In the genomic region with DNA sequence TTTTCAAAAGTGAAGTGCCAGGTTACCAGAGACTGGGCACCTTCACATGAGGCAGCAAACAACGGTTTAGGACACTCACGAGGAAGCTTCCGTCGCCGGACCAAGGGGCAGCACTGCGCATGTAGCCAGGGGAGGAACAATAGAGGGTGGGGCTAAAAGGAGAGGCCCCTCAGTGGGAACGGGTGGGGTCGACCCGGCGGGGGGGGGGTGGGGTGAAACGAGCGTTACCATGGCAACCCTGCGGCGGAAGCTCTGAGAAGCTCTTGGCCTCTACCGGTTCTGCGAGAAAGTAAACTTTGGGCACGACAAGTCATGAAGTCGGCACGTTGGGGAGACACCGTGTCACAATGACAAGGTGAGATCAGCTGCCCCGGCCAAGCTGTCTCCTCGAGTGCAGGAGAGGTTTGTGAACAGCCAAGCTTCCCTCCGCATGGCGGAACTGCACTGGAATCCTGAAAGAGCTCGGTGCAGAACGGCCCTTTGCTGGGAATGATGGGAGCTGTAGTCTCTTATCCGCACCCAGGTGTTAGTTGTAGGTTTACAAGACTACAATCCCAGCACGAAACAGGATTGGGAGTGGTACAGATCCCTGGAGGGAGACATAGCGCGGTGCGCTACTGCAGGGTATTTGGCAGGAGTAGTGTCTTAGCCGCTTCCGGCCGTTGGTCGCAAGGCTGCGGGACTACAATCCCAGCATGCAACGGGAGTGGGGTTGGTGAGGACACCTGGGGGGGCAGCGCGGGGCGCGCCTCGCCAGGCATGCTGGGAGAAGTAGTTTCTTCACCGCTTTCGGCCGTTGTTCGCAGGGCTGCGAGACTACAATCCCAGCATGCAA, we compare ENCODE assay signal across 8 cellular contexts.
A peak's percentile ranks its signal among the peaks of the same experiment; 100 is the strongest.
DNase-seq lines count a peak whose midpoint lies in the region; ATAC-seq, FAIRE-seq and TF ChIP-seq lines count a peak whose summit lies in the region.

No MANE protein-coding gene starts in this region.

- H3K9me3 ChIP-seq in ascending aorta (peaks cover 0 to 6% of the 10 kb centered on the region in 2 donors), right lobe of liver (no peaks in the 10 kb centered on the region)

- peak overlapping the region; percentile 90 for H3K4me3 Mint-ChIP-seq in T-helper 2 cell treated with Interferon-gamma antibody and Interleukin-4, amounts not matched to agents 5 μg/mL and 100 μg/mL, for 36 hours
- no peak overlapping the region for H3K4me3 Mint-ChIP-seq in WTC11

- peaks cover 68% of the 10 kb centered on the region for H3K9me3 Mint-ChIP-seq in T-helper 2 cell treated with Interferon-gamma antibody and Interleukin-4, amounts not matched to agents 5 μg/mL and 100 μg/mL, for 36 hours
- H3K9me3 Mint-ChIP-seq in WTC11, result peaks cover 72% of the 10 kb centered on the region

- intact Hi-C loops in ascending aorta (cut with DNase I), result no loop called here
- intact Hi-C loops in right lobe of liver (cut with DNase I), result no loop called here

- ATAC-seq in HG03135 (IDR thresholded peaks at IDR 0.05; ENCODE audit: unreplicated experiment) (peak; percentile 73), right lobe of liver (peak; percentile 98 to 99 (median 98)), WTC11 (no peak), GM19395 (IDR thresholded peaks at IDR 0.05; ENCODE audit: unreplicated experiment) (no peak)

- FAIRE-seq in A204.1 (lab: Jason Lieb, UNC), result peak; percentile 97

- TF ChIP-seq CTCF in ascending aorta (IDR thresholded peaks at IDR 0.05) (no peak), right lobe of liver (IDR thresholded peaks at IDR 0.05) (no peak), WTC11 (IDR thresholded peaks at IDR 0.05) (no peak)

- H3K36me3 Mint-ChIP-seq in T-helper 2 cell treated with Interferon-gamma antibody and Interleukin-4, amounts not matched to agents 5 μg/mL and 100 μg/mL, for 36 hours (ENCODE audit: low read depth), result no peaks in the 10 kb centered on the region
- H3K36me3 Mint-ChIP-seq in WTC11, result peaks cover 66% of the 10 kb centered on the region

- no peaks in the 10 kb centered on the region for H3K36me3 ChIP-seq in ascending aorta
- no peaks in the 10 kb centered on the region for H3K36me3 ChIP-seq in right lobe of liver

- H3K4me1 Mint-ChIP-seq in T-helper 2 cell treated with Interferon-gamma antibody and Interleukin-4, amounts not matched to agents 5 μg/mL and 100 μg/mL, for 36 hours (ENCODE audit: low read depth), result peaks cover 2% of the 10 kb centered on the region
- H3K4me1 Mint-ChIP-seq in WTC11, result no peaks in the 10 kb centered on the region

- CTCF ChIA-PET in WTC11 (lab: Charles Lee), result no interaction called here

- no peaks in the 10 kb centered on the region for H3K27me3 Mint-ChIP-seq in T-helper 2 cell treated with Interferon-gamma antibody and Interleukin-4, amounts not matched to agents 5 μg/mL and 100 μg/mL, for 36 hours (ENCODE audit: low read depth)
- peaks cover 22% of the 10 kb centered on the region for H3K27me3 Mint-ChIP-seq in WTC11 (ENCODE audit: low read depth)

- H3K4me1 ChIP-seq in ascending aorta, result no peaks in the 10 kb centered on the region
- peaks cover 0 to 10% (median 0%) of the 10 kb centered on the region in 4 donors for H3K4me1 ChIP-seq in right lobe of liver

- H3K27ac ChIP-seq in ascending aorta (peak overlapping the region; percentile 40 to 84), right lobe of liver (peak overlapping the region; percentile 79 to 82 (median 80))

- POLR2A ChIA-PET in WTC11 (lab: Charles Lee), result no interaction called here

- H3K27ac Mint-ChIP-seq in T-helper 2 cell treated with Interferon-gamma antibody and Interleukin-4, amounts not matched to agents 5 μg/mL and 100 μg/mL, for 36 hours, result peak overlapping the region; percentile 83
- H3K27ac Mint-ChIP-seq in WTC11, result no peak overlapping the region

- no peaks in the 10 kb centered on the region for H3K27me3 ChIP-seq in ascending aorta
- no peaks in the 10 kb centered on the region for H3K27me3 ChIP-seq in right lobe of liver

- WGBS in right lobe of liver (ENCODE audit: insufficient coverage, low coverage, low lambda C conversion rate, missing lambda C conversion rate), result 12% methylated on average over 19 of the region's 47 CpGs

- peak; percentile 73 for DNase-seq in T-helper 2 cell treated with Interferon-gamma antibody and Interleukin-4, amounts not matched to agents 5 μg/mL and 100 μg/mL, for 36 hours (ENCODE audit: low spot score)
- DNase-seq in ascending aorta (ENCODE audit: low spot score in 2 of 2) (peak; percentile 77 to 78), right lobe of liver (peak; percentile 92 to 97 (median 96)), WTC11 (ENCODE audit: low spot score) (no peak)
- peak; percentile 76 for DNase-seq in stimulated activated CD8-positive, alpha-beta memory T cell treated with anti-CD3 and anti-CD28 coated beads, Interleukin-12 subunit alpha, Interleukin-12 subunit beta, amount 100 ng/mL, for 24 hours (ENCODE audit: extremely low read depth)

- no peak for TF ChIP-seq POLR2A in right lobe of liver (IDR thresholded peaks at IDR 0.05)

- H3K4me3 ChIP-seq in ascending aorta, result peak overlapping the region; percentile 36 to 70
- H3K4me3 ChIP-seq in right lobe of liver, result peak overlapping the region; percentile 44 to 84 (median 81)

TF ChIP-seq in WTC11, 78 proteins besides CTCF, POLR2A, EP300 and RAD21:
- TF ChIP-seq, protein P1, sequence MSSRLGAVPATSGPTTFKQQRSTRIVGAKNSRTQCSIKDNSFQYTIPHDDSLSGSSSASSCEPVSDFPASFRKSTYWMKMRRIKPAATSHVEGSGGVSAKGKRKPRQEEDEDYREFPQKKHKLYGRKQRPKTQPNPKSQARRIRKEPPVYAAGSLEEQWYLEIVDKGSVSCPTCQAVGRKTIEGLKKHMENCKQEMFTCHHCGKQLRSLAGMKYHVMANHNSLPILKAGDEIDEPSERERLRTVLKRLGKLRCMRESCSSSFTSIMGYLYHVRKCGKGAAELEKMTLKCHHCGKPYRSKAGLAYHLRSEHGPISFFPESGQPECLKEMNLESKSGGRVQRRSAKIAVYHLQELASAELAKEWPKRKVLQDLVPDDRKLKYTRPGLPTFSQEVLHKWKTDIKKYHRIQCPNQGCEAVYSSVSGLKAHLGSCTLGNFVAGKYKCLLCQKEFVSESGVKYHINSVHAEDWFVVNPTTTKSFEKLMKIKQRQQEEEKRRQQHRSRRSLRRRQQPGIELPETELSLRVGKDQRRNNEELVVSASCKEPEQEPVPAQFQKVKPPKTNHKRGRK (CRISPR knock-in tag; IDR thresholded peaks at IDR 0.05; ENCODE audit: borderline replicate concordance), result no peak
- no peak for TF ChIP-seq TEAD4 (CRISPR knock-in tag; IDR thresholded peaks at IDR 0.05)
- TF ChIP-seq SP1 (CRISPR knock-in tag; conservative IDR thresholded peaks at IDR 0.05), result no peak
- TF ChIP-seq, protein P2, sequence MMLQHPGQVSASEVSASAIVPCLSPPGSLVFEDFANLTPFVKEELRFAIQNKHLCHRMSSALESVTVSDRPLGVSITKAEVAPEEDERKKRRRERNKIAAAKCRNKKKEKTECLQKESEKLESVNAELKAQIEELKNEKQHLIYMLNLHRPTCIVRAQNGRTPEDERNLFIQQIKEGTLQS (CRISPR knock-in tag; conservative IDR thresholded peaks at IDR 0.05), result no peak
- TF ChIP-seq, protein P3, sequence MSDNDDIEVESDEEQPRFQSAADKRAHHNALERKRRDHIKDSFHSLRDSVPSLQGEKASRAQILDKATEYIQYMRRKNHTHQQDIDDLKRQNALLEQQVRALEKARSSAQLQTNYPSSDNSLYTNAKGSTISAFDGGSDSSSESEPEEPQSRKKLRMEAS (CRISPR knock-in tag; IDR thresholded peaks at IDR 0.05), result no peak
- no peak for TF ChIP-seq FOXP1 (CRISPR knock-in tag; IDR thresholded peaks at IDR 0.05; ENCODE audit: borderline replicate concordance)

Comparison
In these comparisons a context has a peak if more than half of its experiments do, and no peak if none do; other contexts are left out.
1. ATAC-seq: peak in HG03135 (single experiment) and right lobe of liver (4 of 4); none in WTC11 (single experiment) and GM19395 (single experiment).